1 cellular context compared by ENCODE assay signal in genomic region chr5:139648205-139649081, GRCh38.
TF ChIP-seq lines count a peak whose summit lies in the region.

Gene CXXC5, plus strand, starts transcription at chr5:139648349. Its CDS starts 32,175 bp downstream, at chr5:139680524.

TF ChIP-seq in HEK293, 187 proteins besides CTCF, POLR2A, EP300 and RAD21 (continued from another document):
- TF ChIP-seq, protein P1, sequence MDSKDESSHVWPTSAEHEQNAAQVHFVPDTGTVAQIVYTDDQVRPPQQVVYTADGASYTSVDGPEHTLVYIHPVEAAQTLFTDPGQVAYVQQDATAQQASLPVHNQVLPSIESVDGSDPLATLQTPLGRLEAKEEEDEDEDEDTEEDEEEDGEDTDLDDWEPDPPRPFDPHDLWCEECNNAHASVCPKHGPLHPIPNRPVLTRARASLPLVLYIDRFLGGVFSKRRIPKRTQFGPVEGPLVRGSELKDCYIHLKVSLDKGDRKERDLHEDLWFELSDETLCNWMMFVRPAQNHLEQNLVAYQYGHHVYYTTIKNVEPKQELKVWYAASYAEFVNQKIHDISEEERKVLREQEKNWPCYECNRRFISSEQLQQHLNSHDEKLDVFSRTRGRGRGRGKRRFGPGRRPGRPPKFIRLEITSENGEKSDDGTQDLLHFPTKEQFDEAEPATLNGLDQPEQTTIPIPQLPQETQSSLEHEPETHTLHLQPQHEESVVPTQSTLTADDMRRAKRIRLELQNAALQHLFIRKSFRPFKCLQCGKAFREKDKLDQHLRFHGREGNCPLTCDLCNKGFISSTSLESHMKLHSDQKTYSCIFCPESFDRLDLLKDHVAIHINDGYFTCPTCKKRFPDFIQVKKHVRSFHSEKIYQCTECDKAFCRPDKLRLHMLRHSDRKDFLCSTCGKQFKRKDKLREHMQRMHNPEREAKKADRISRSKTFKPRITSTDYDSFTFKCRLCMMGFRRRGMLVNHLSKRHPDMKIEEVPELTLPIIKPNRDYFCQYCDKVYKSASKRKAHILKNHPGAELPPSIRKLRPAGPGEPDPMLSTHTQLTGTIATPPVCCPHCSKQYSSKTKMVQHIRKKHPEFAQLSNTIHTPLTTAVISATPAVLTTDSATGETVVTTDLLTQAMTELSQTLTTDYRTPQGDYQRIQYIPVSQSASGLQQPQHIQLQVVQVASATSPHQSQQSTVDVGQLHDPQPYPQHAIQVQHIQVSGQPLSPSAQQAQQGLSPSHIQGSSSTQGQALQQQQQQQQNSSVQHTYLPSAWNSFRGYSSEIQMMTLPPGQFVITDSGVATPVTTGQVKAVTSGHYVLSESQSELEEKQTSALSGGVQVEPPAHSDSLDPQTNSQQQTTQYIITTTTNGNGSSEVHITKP (tag by site-specific recombination; IDR thresholded peaks at IDR 0.05) = peak; percentile 52
- peak; percentile 93 for TF ChIP-seq ZNF398 (tag by site-specific recombination; IDR thresholded peaks at IDR 0.05)
- TF ChIP-seq ZNF132 (tag by site-specific recombination; IDR thresholded peaks at IDR 0.05; ENCODE audit: borderline replicate concordance) = no peak
- TF ChIP-seq, protein P2, sequence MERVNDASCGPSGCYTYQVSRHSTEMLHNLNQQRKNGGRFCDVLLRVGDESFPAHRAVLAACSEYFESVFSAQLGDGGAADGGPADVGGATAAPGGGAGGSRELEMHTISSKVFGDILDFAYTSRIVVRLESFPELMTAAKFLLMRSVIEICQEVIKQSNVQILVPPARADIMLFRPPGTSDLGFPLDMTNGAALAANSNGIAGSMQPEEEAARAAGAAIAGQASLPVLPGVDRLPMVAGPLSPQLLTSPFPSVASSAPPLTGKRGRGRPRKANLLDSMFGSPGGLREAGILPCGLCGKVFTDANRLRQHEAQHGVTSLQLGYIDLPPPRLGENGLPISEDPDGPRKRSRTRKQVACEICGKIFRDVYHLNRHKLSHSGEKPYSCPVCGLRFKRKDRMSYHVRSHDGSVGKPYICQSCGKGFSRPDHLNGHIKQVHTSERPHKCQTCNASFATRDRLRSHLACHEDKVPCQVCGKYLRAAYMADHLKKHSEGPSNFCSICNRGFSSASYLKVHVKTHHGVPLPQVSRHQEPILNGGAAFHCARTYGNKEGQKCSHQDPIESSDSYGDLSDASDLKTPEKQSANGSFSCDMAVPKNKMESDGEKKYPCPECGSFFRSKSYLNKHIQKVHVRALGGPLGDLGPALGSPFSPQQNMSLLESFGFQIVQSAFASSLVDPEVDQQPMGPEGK (tag by site-specific recombination; IDR thresholded peaks at IDR 0.05) = peak; percentile 55; the same call in 1 of the 2 replicates
- TF ChIP-seq, protein P3, sequence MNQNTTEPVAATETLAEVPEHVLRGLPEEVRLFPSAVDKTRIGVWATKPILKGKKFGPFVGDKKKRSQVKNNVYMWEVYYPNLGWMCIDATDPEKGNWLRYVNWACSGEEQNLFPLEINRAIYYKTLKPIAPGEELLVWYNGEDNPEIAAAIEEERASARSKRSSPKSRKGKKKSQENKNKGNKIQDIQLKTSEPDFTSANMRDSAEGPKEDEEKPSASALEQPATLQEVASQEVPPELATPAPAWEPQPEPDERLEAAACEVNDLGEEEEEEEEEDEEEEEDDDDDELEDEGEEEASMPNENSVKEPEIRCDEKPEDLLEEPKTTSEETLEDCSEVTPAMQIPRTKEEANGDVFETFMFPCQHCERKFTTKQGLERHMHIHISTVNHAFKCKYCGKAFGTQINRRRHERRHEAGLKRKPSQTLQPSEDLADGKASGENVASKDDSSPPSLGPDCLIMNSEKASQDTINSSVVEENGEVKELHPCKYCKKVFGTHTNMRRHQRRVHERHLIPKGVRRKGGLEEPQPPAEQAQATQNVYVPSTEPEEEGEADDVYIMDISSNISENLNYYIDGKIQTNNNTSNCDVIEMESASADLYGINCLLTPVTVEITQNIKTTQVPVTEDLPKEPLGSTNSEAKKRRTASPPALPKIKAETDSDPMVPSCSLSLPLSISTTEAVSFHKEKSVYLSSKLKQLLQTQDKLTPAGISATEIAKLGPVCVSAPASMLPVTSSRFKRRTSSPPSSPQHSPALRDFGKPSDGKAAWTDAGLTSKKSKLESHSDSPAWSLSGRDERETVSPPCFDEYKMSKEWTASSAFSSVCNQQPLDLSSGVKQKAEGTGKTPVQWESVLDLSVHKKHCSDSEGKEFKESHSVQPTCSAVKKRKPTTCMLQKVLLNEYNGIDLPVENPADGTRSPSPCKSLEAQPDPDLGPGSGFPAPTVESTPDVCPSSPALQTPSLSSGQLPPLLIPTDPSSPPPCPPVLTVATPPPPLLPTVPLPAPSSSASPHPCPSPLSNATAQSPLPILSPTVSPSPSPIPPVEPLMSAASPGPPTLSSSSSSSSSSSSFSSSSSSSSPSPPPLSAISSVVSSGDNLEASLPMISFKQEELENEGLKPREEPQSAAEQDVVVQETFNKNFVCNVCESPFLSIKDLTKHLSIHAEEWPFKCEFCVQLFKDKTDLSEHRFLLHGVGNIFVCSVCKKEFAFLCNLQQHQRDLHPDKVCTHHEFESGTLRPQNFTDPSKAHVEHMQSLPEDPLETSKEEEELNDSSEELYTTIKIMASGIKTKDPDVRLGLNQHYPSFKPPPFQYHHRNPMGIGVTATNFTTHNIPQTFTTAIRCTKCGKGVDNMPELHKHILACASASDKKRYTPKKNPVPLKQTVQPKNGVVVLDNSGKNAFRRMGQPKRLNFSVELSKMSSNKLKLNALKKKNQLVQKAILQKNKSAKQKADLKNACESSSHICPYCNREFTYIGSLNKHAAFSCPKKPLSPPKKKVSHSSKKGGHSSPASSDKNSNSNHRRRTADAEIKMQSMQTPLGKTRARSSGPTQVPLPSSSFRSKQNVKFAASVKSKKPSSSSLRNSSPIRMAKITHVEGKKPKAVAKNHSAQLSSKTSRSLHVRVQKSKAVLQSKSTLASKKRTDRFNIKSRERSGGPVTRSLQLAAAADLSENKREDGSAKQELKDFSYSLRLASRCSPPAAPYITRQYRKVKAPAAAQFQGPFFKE (tag by site-specific recombination; IDR thresholded peaks at IDR 0.05; ENCODE audit: borderline replicate concordance) = no peak
- TF ChIP-seq ZNF626 (tag by site-specific recombination; IDR thresholded peaks at IDR 0.05) = no peak
- TF ChIP-seq HOXC10 (CRISPR knock-in tag; IDR thresholded peaks at IDR 0.05) = no peak
- no peak for TF ChIP-seq ZNF335 (tag by site-specific recombination; conservative IDR thresholded peaks at IDR 0.05)
- peak; percentile 73 for TF ChIP-seq KLF16 (tag by site-specific recombination; IDR thresholded peaks at IDR 0.05)
- TF ChIP-seq HOXA7 (CRISPR knock-in tag; IDR thresholded peaks at IDR 0.05; ENCODE audit: borderline replicate concordance) = no peak
- peak; percentile 86 for TF ChIP-seq ZFHX2 (tag by site-specific recombination; conservative IDR thresholded peaks at IDR 0.05)
- TF ChIP-seq KLF1 (tag by site-specific recombination; IDR thresholded peaks at IDR 0.05) = no peak; the same call in 1 of the 2 replicates
- peak; percentile 48; the same call in 1 of the 2 replicates for TF ChIP-seq FEZF1 (tag by site-specific recombination; IDR thresholded peaks at IDR 0.05)
- no peak for TF ChIP-seq ZNF426 (tag by site-specific recombination; IDR thresholded peaks at IDR 0.05)
- no peak for TF ChIP-seq ZNF366 (tag by site-specific recombination; conservative IDR thresholded peaks at IDR 0.05)
- peak; percentile 15; the same call in 1 of the 2 replicates for TF ChIP-seq ZNF394 (tag by site-specific recombination; IDR thresholded peaks at IDR 0.05; ENCODE audit: borderline replicate concordance)
- TF ChIP-seq KLF9 (tag by site-specific recombination; IDR thresholded peaks at IDR 0.05; ENCODE audit: low read depth) = peak; percentile 9; the same call in 1 of the 2 replicates
- no peak for TF ChIP-seq ZNF274 (IDR thresholded peaks at IDR 0.05; ENCODE audit: low read length)
- TF ChIP-seq ZNF274 (tag by site-specific recombination; IDR thresholded peaks at IDR 0.05; ENCODE audit: borderline replicate concordance) = no peak
- no peak for TF ChIP-seq ZFP69B (tag by site-specific recombination; IDR thresholded peaks at IDR 0.05)
- TF ChIP-seq ZNF777 (tag by site-specific recombination; IDR thresholded peaks at IDR 0.05; ENCODE audit: borderline replicate concordance) = no peak
- TF ChIP-seq, protein P4, sequence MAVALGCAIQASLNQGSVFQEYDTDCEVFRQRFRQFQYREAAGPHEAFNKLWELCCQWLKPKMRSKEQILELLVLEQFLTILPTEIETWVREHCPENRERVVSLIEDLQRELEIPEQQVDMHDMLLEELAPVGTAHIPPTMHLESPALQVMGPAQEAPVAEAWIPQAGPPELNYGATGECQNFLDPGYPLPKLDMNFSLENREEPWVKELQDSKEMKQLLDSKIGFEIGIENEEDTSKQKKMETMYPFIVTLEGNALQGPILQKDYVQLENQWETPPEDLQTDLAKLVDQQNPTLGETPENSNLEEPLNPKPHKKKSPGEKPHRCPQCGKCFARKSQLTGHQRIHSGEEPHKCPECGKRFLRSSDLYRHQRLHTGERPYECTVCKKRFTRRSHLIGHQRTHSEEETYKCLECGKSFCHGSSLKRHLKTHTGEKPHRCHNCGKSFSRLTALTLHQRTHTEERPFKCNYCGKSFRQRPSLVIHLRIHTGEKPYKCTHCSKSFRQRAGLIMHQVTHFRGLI (tag by site-specific recombination; IDR thresholded peaks at IDR 0.05) = peak; percentile 97
- TF ChIP-seq EGR2 (tag by site-specific recombination; IDR thresholded peaks at IDR 0.05; ENCODE audit: low read depth) = peak; percentile 83
